Comparison of ENCODE assay signal across 1 cellular context in the genomic region with DNA sequence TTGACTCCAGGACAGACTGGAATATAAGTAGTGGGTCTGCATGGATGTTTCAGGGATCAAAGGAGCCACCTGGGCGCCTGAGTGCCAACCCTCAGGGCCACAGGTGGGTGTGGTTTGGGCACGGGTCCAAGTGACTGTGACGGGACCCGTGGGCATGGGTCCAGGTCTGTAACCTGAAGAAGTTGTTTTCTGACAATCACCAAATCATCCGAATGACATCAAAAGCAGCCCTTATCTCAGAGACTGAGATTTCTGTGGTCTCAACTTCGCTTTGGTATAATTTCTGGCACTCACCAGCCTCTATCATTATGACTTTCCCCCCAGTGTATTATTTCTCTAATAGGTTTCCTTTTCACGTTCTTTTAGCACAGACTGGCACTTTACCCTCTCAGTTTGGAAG.
TF ChIP-seq lines count a peak whose summit lies in the region.

No MANE protein-coding gene starts in this region.

TF ChIP-seq in H1, 55 proteins besides CTCF, POLR2A, EP300 and RAD21 (continued from another document):
- TF ChIP-seq SAP30 (IDR thresholded peaks at IDR 0.05; ENCODE audit: insufficient read depth, insufficient replicate concordance, low read length) (no peak), FOSL1 (IDR thresholded peaks at IDR 0.05; ENCODE audit: insufficient read depth, low read depth, low read length) (no peak), GABPA (IDR thresholded peaks at IDR 0.05; ENCODE audit: borderline replicate concordance, insufficient read depth, low read length) (no peak), BRCA1 (IDR thresholded peaks at IDR 0.05; ENCODE audit: low read depth, low read length) (no peak), TAF7 (optimal IDR thresholded peaks at IDR 0.05; ENCODE audit: borderline replicate concordance, low read depth, low read length) (no peak), JUND (IDR thresholded peaks at IDR 0.05; ENCODE audit: low read length) (no peak), KDM5A (IDR thresholded peaks at IDR 0.05; ENCODE audit: low read length) (no peak), EGR1 (IDR thresholded peaks at IDR 0.05; ENCODE audit: borderline replicate concordance, low read depth, low read length) (no peak), TBP (IDR thresholded peaks at IDR 0.05; ENCODE audit: low read depth, low read length) (no peak), SP4 (IDR thresholded peaks at IDR 0.05; ENCODE audit: low read length) (no peak)
